15 cellular contexts compared by ENCODE assay signal in genomic region chr4:98517444-98518021, GRCh38.
DNase-seq lines count a peak whose midpoint lies in the region; ATAC-seq and TF ChIP-seq lines count a peak whose summit lies in the region.
"Had no signal": no experiment of that assay in that cellular context is flagged by ENCODE, and none has a peak within 500 bp of the region (broad histone marks: within the 10 kb centered on the region; RNA-seq: fewer than 3 reads in every experiment).

No MANE protein-coding gene starts in this region.

- no peak overlapping the region for H3K9ac ChIP-seq in adipocyte (ENCODE audit: low read length)
- H3K9ac ChIP-seq: BLaER1 had no signal

- H3K4me1 ChIP-seq in adipocyte (ENCODE audit: control insufficient read depth, insufficient read depth, low read length) (peaks cover 54% of the 10 kb centered on the region), uterus (peaks cover 0 to 3% of the 10 kb centered on the region in 2 donors)
- H3K4me1 ChIP-seq: BLaER1, prostate gland had no signal

- peak; percentile 19 for DNase-seq in stimulated activated CD4-positive, alpha-beta T cell treated with anti-CD3 and anti-CD28 coated beads, Interleukin-15, amount 100 ng/mL, for 24 hours
- DNase-seq in stimulated activated CD4-positive, alpha-beta T cell treated with anti-CD3 and anti-CD28 coated beads, Interleukin-4, amount 100 ng/mL, for 1 hour, result no peak
- DNase-seq in adipocyte (ENCODE audit: low read depth), result peak; percentile 48
- peak; percentile 35 to 57 for DNase-seq in foreskin fibroblast
- DNase-seq in uterus, result peak in 1 of 2 donors; percentile 35
- no peak for DNase-seq in NCI-H2171 (lab: John Stamatoyannopoulos, UW)
- no peak for DNase-seq in coronary artery (ENCODE audit: low spot score)
- DNase-seq: cortex of kidney, DMS53, esophagus squamous epithelium, NCI-H187, Right ventricle myocardium superior had no signal

- intact Hi-C loops in uterus (cut with DNase I; ENCODE audit: low total_unique reads), result no loop called here

- H3K36me3 ChIP-seq in adipocyte (ENCODE audit: control insufficient read depth, insufficient read depth, low read length, severe bottlenecking), result no peaks in the 10 kb centered on the region
- H3K36me3 ChIP-seq in uterus, result no peaks in the 10 kb centered on the region
- H3K36me3 ChIP-seq: BLaER1, esophagus squamous epithelium, prostate gland had no signal

- TF ChIP-seq CTCF in foreskin fibroblast (IDR thresholded peaks at IDR 0.05; ENCODE audit: low read depth, low read length) (no peak), uterus (IDR thresholded peaks at IDR 0.05) (no peak), coronary artery (IDR thresholded peaks at IDR 0.05) (no peak)

- H3K27me3 ChIP-seq in adipocyte (replicated peaks; ENCODE audit: control insufficient read depth, insufficient read depth, low read length) (no peaks in the 10 kb centered on the region), uterus (no peaks in the 10 kb centered on the region)
- H3K27me3 ChIP-seq: BLaER1, esophagus squamous epithelium had no signal

- H3K9me3 ChIP-seq in adipocyte (ENCODE audit: control insufficient read depth, low read length), result no peaks in the 10 kb centered on the region
- H3K9me3 ChIP-seq in uterus, result no peaks in the 10 kb centered on the region
- H3K9me3 ChIP-seq: BLaER1, esophagus squamous epithelium, prostate gland had no signal

- peak overlapping the region; percentile 32 for H3K4me3 ChIP-seq in adipocyte (ENCODE audit: low read length)
- H3K4me3 ChIP-seq in foreskin fibroblast (ENCODE audit: low read depth in 1 of 2, low read length in 2 of 2), result no peak overlapping the region
- H3K4me3 ChIP-seq in uterus, result no peak overlapping the region
- H3K4me3 ChIP-seq in coronary artery, result no peak overlapping the region
- H3K4me3 ChIP-seq: BLaER1, esophagus squamous epithelium, prostate gland had no signal

- H3K27ac ChIP-seq in uterus (peak overlapping the region; percentile 82 to 83), coronary artery (no peak overlapping the region)
- H3K27ac ChIP-seq: BLaER1, esophagus squamous epithelium, prostate gland had no signal

- ATAC-seq in GM19351 (IDR thresholded peaks at IDR 0.05; ENCODE audit: unreplicated experiment), result no peak

- TF ChIP-seq POLR2A in uterus (IDR thresholded peaks at IDR 0.05), result no peak

Comparison
In these comparisons a context has a peak if more than half of its experiments do, and no peak if none do; other contexts are left out.
1. DNase-seq: peak in stimulated activated CD4-positive, alpha-beta T cell treated with anti-CD3 and anti-CD28 coated beads, Interleukin-15, amount 100 ng/mL, for 24 hours (single experiment), adipocyte (single experiment) and foreskin fibroblast (2 of 2); none in stimulated activated CD4-positive, alpha-beta T cell treated with anti-CD3 and anti-CD28 coated beads, Interleukin-4, amount 100 ng/mL, for 1 hour (single experiment), NCI-H2171 (single experiment) and coronary artery (single experiment).
2. H3K27ac ChIP-seq: peak in uterus (2 of 2); none in coronary artery (0 of 2).